14 cellular contexts compared by ENCODE assay signal in the genomic region with DNA sequence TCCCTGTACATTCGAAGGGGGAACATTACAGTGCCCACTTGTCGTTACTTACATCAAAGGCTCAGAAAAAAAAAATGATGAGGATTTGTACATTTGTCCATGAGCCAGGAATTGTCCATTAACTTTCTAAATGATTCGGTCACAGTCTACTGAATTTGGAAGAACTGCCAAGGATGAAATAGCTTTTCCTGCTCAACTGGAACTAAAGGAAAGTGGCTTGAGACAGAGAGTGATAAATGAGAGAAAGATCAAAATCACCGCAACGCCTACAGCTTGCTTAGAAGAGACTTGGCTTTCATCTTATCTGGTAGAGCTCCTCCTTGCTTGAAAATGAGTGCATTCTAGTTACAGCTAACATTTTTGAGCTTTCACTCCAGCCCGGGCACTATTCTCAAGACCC. TPM values are rescaled to one million over a fixed set of nuclear protein-coding genes. Genes with fewer than 3 reads are reported as not detected.
"Had no signal": no experiment of that assay in that cellular context is flagged by ENCODE, and none has a peak within 500 bp of the region (broad histone marks: within the 10 kb centered on the region; RNA-seq: fewer than 3 reads in every experiment).

No MANE protein-coding gene starts in this region.

- H3K4me1 Mint-ChIP-seq: naive B cell; stimulated activated effector memory CD8-positive, alpha-beta T cell treated with anti-CD3 and anti-CD28 coated beads, Interleukin-12 subunit alpha, Interleukin-12 subunit beta, amount 100 ng/mL, for 72 hours had no signal

- H3K4me3 Mint-ChIP-seq: activated CD4-positive, alpha-beta T cell treated with anti-CD3 and anti-CD28 coated beads, Interleukin-2, amount 10 ng/mL, durations not matched to agents 24 days and 14 days; activated naive CD4-positive, alpha-beta T cell treated with anti-CD3 and anti-CD28 coated beads for 36 hours; naive B cell; stimulated activated effector memory CD8-positive, alpha-beta T cell treated with anti-CD3 and anti-CD28 coated beads, Interleukin-12 subunit alpha, Interleukin-12 subunit beta, amount 100 ng/mL, for 72 hours had no signal

- H3K4me3 ChIP-seq: coronary artery, lower lobe of right lung, right lobe of liver, tibial nerve, vagina had no signal

- DNase-seq: activated CD4-positive, alpha-beta T cell treated with anti-CD3 and anti-CD28 coated beads, Interleukin-2, amount 10 ng/mL, durations not matched to agents 24 days and 14 days; activated CD8-positive, alpha-beta memory T cell treated with anti-CD3 and anti-CD28 coated beads for 24 hours; activated naive CD4-positive, alpha-beta T cell treated with anti-CD3 and anti-CD28 coated beads for 36 hours; caudate nucleus; effector CD4-positive, alpha-beta T cell; hippocampal formation; lower lobe of right lung; naive B cell; right lobe of liver had no signal

- H3K9me3 Mint-ChIP-seq: activated CD4-positive, alpha-beta T cell treated with anti-CD3 and anti-CD28 coated beads, Interleukin-2, amount 10 ng/mL, durations not matched to agents 24 days and 14 days; activated naive CD4-positive, alpha-beta T cell treated with anti-CD3 and anti-CD28 coated beads for 36 hours; stimulated activated effector memory CD8-positive, alpha-beta T cell treated with anti-CD3 and anti-CD28 coated beads, Interleukin-12 subunit alpha, Interleukin-12 subunit beta, amount 100 ng/mL, for 72 hours had no signal

- H3K27ac Mint-ChIP-seq: activated CD4-positive, alpha-beta T cell treated with anti-CD3 and anti-CD28 coated beads, Interleukin-2, amount 10 ng/mL, durations not matched to agents 24 days and 14 days; activated naive CD4-positive, alpha-beta T cell treated with anti-CD3 and anti-CD28 coated beads for 36 hours; naive B cell; stimulated activated effector memory CD8-positive, alpha-beta T cell treated with anti-CD3 and anti-CD28 coated beads, Interleukin-12 subunit alpha, Interleukin-12 subunit beta, amount 100 ng/mL, for 72 hours had no signal

- H3K27me3 ChIP-seq: neutrophil, right lobe of liver, tibial nerve, vagina had no signal

- ATAC-seq: lower lobe of right lung; right lobe of liver; stimulated activated effector memory CD8-positive, alpha-beta T cell treated with anti-CD3 and anti-CD28 coated beads, Interleukin-12 subunit alpha, Interleukin-12 subunit beta, amount 100 ng/mL, for 72 hours had no signal

- H3K4me1 ChIP-seq: lower lobe of right lung, right lobe of liver, tibial nerve, vagina had no signal

- H3K9me3 ChIP-seq: lower lobe of right lung, neutrophil, right lobe of liver, tibial nerve, vagina had no signal

- H3K36me3 ChIP-seq: lower lobe of right lung, neutrophil, right lobe of liver, tibial nerve, vagina had no signal

- H3K36me3 Mint-ChIP-seq: naive B cell; stimulated activated effector memory CD8-positive, alpha-beta T cell treated with anti-CD3 and anti-CD28 coated beads, Interleukin-12 subunit alpha, Interleukin-12 subunit beta, amount 100 ng/mL, for 72 hours had no signal

- H3K27ac ChIP-seq: coronary artery, lower lobe of right lung, neutrophil, right lobe of liver, tibial nerve, vagina had no signal

- H3K27me3 Mint-ChIP-seq: activated CD4-positive, alpha-beta T cell treated with anti-CD3 and anti-CD28 coated beads, Interleukin-2, amount 10 ng/mL, durations not matched to agents 24 days and 14 days had no signal

RNA-seq across cellular contexts. Expression of gene ADGRG2, which starts 55.4 kb away (rescaled TPM):
- total RNA-seq: activated CD4-positive, alpha-beta T cell treated with anti-CD3 and anti-CD28 coated beads, Interleukin-2, amount 10 ng/mL, durations not matched to agents 24 days and 14 days; activated naive CD4-positive, alpha-beta T cell treated with anti-CD3 and anti-CD28 coated beads for 36 hours had no signal
